Comparison of ENCODE assay signal across 9 cellular contexts in the genomic region with DNA sequence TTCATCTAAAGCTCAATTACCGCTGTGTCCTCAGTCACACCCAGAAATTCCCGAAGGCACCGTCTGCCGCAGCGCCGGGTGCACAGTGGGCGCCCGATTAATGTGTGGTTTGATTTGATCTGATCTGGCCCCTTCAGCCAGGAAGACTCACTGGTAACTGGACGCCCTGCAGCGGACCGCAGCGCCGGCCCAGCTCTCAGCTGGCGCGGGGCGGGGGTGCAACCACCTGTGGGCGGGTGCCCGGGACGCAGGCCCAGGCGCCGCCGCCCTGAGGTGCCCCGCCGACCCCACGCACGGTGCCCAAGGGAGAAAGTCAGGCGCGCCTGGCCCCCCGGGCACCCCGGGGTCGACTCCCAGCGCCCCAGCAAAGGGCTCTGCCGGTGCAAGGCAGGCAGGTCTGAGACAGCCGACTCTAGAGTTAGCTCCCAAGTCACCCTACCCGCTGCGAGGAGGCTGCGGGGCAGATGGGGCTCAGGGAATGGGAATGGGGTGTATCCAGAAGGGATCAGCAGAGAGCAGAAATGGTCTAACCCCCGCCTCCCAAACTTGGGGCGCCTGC. TPM values are rescaled to one million over a fixed set of nuclear protein-coding genes. Genes with fewer than 3 reads are reported as not detected.
A peak's percentile ranks its signal among the peaks of the same experiment; 100 is the strongest.
DNase-seq lines count a peak whose midpoint lies in the region; ATAC-seq, FAIRE-seq and TF ChIP-seq lines count a peak whose summit lies in the region.
"Had no signal": no experiment of that assay in that cellular context is flagged by ENCODE, and none has a peak within 500 bp of the region (broad histone marks: within the 10 kb centered on the region; RNA-seq: fewer than 3 reads in every experiment).

No MANE protein-coding gene starts in this region.

- H3K4me2 ChIP-seq in astrocyte (ENCODE audit: low read length), result peak overlapping the region; percentile 80
- H3K4me2 ChIP-seq: KMS-11 had no signal

- intact Hi-C loops in left lung (cut with DNase I), result no loop called here

- peaks cover 2% of the 10 kb centered on the region for H4K20me1 ChIP-seq in astrocyte (ENCODE audit: insufficient read depth, low read length)

- H3K4me3 ChIP-seq in astrocyte (ENCODE audit: insufficient read depth, low read depth, low read length), result peak overlapping the region; percentile 41
- H3K4me3 ChIP-seq in left lung, result peak overlapping the region; percentile 34 to 44
- no peak overlapping the region for H3K4me3 ChIP-seq in urinary bladder (ENCODE audit: low read depth, low read length)

- H2AFZ ChIP-seq in astrocyte (ENCODE audit: low read depth, low read length), result peak overlapping the region; percentile 40

- H3K36me3 Mint-ChIP-seq in astrocyte (ENCODE audit: low read depth, unreplicated experiment), result no peaks in the 10 kb centered on the region

- no peak overlapping the region for H3K9ac ChIP-seq in astrocyte (ENCODE audit: low read length)
- H3K9ac ChIP-seq: KMS-11 had no signal

- peak overlapping the region; percentile 47 for H3K27ac Mint-ChIP-seq in astrocyte (ENCODE audit: unreplicated experiment)

- peaks cover 34% of the 10 kb centered on the region for H3K27me3 Mint-ChIP-seq in astrocyte (ENCODE audit: low read depth, unreplicated experiment)

- H3K27ac ChIP-seq in astrocyte (ENCODE audit: low read depth, low read length) (no peak overlapping the region), left lung (no peak overlapping the region), urinary bladder (ENCODE audit: low read depth) (peak overlapping the region; percentile 19)
- H3K27ac ChIP-seq: KMS-11 had no signal

- H3K9me3 ChIP-seq in astrocyte (ENCODE audit: insufficient read depth, low read depth, low read length) (no peaks in the 10 kb centered on the region), left lung (no peaks in the 10 kb centered on the region)

- H3K9me3 Mint-ChIP-seq in astrocyte (ENCODE audit: unreplicated experiment), result no peaks in the 10 kb centered on the region

- H3K4me1 ChIP-seq in astrocyte (ENCODE audit: insufficient read depth, low read length) (peaks cover 8% of the 10 kb centered on the region), left lung (peaks cover 0 to 40% of the 10 kb centered on the region in 2 donors), urinary bladder (ENCODE audit: insufficient read depth) (no peaks in the 10 kb centered on the region)

- TF ChIP-seq CTCF in astrocyte (IDR thresholded peaks at IDR 0.05; ENCODE audit: insufficient read depth, low read depth, low read length), result no peak
- TF ChIP-seq CTCF in left lung (IDR thresholded peaks at IDR 0.05), result no peak

- H3K36me3 ChIP-seq in astrocyte (ENCODE audit: insufficient read depth, low read length) (no peaks in the 10 kb centered on the region), left lung (no peaks in the 10 kb centered on the region), urinary bladder (ENCODE audit: insufficient read depth) (no peaks in the 10 kb centered on the region)

- 26% methylated on average over 39 of the region's 39 CpGs for WGBS in urinary bladder

- no peak for FAIRE-seq in astrocyte (lab: Jason Lieb, UNC)

- peak; percentile 4 for DNase-seq in stimulated activated CD4-positive, alpha-beta T cell treated with anti-CD3 and anti-CD28 coated beads, Interleukin-15, amount 100 ng/mL, for 24 hours
- no peak for DNase-seq in stimulated activated CD4-positive, alpha-beta T cell treated with anti-CD3 and anti-CD28 coated beads, Interleukin-2, amount 100 ng/mL, for 48 hours
- no peak for DNase-seq in astrocyte (ENCODE audit: low read depth)
- peak in 1 of 2 donors; percentile 84 for DNase-seq in left lung
- no peak for DNase-seq in ureter (ENCODE audit: low spot score)
- DNase-seq in effector CD8-positive, alpha-beta T cell (lab: John Stamatoyannopoulos, UW), result no peak
- no peak for DNase-seq in SIG-M5 (lab: John Stamatoyannopoulos, UW)

- no peaks in the 10 kb centered on the region for H3K79me2 ChIP-seq in astrocyte (ENCODE audit: insufficient read depth, low read length)

- peaks cover 3% of the 10 kb centered on the region for H3K4me1 Mint-ChIP-seq in astrocyte (ENCODE audit: low read depth, unreplicated experiment)

- peak overlapping the region; percentile 80 for H3K4me3 Mint-ChIP-seq in astrocyte (ENCODE audit: unreplicated experiment)

- ATAC-seq in left lung, result peak; percentile 40

- H3K27me3 ChIP-seq in astrocyte (ENCODE audit: insufficient read depth, low read length) (peaks cover 34% of the 10 kb centered on the region), left lung (peaks cover 10 to 77% of the 10 kb centered on the region in 2 donors)

RNA-seq across cellular contexts. Expression of a gene that starts 1.7 kb away (rescaled TPM):
- total RNA-seq in astrocyte (1.2 and 2.0 TPM in 2 replicates), left lung (10 to 100 TPM; 11.6 to 17.7 TPM), urinary bladder (6.0 TPM), ureter (15.9 TPM)
- 1.2 TPM for polyA plus RNA-seq in urinary bladder
